Comparison of ENCODE assay signal across 35 cellular contexts in genomic region chr6:148681666-148682065, GRCh38.
"Had no signal": no experiment of that assay in that cellular context is flagged by ENCODE, and none has a peak within 500 bp of the region (broad histone marks: within the 10 kb centered on the region; RNA-seq: fewer than 3 reads in every experiment).

No MANE protein-coding gene starts in this region.

- DNase-seq: activated CD4-positive, alpha-beta T cell treated with anti-CD3 and anti-CD28 coated beads for 48 hours; activated CD4-positive, alpha-beta T cell treated with anti-CD3 and anti-CD28 coated beads, Interleukin-2, amount 50 U/mL, for 48 hours; activated CD8-positive, alpha-beta memory T cell treated with anti-CD3 and anti-CD28 coated beads, Interleukin-2, amount 50 U/mL, for 48 hours; activated gamma-delta T cell; activated naive CD4-positive, alpha-beta T cell treated with anti-CD3 and anti-CD28 coated beads, Interleukin-2, amount 10 ng/mL, durations not matched to agents 7 days and 5 days; activated naive CD8-positive, alpha-beta T cell treated with anti-CD3 and anti-CD28 coated beads, Interleukin-2, amount 10 ng/mL, durations not matched to agents 7 days and 5 days; activated T-cell treated with anti-CD3 and anti-CD28 coated beads, Interleukin-2, amount 50 U/mL, for 24 hours; amniotic stem cell; caudate nucleus; effector CD4-positive, alpha-beta T cell; head of caudate nucleus; hippocampal formation; immature natural killer cell; kidney; left colon; mammary epithelial cell; nephron progenitor cell; retina; sigmoid colon; stimulated activated CD4-positive, alpha-beta T cell treated with anti-CD3 and anti-CD28 coated beads, Interleukin-1b, Interleukin-23, amount 100 ng/mL, for 48 hours; stimulated activated CD4-positive, alpha-beta T cell treated with anti-CD3 and anti-CD28 coated beads, Interleukin-4, amount 100 ng/mL, for 4 hours; stimulated activated CD8-positive, alpha-beta memory T cell treated with anti-CD3 and anti-CD28 coated beads, Interleukin-4, amount 100 ng/mL, for 48 hours; stimulated activated naive B cell treated with anti-CD40 and anti-IgM and Interleukin-4, amounts not matched to agents 10 μg/mL and 1 μg/mL and 100 μg/mL, for 72 hours; stomach; T-helper 1 cell; thyroid gland; upper lobe of left lung had no signal

- H3K4me1 Mint-ChIP-seq: activated naive CD4-positive, alpha-beta T cell treated with anti-CD3 and anti-CD28 coated beads, Interleukin-2, amount 10 ng/mL, durations not matched to agents 7 days and 5 days; nephron progenitor cell had no signal

- H3K4me3 Mint-ChIP-seq: activated naive CD4-positive, alpha-beta T cell treated with anti-CD3 and anti-CD28 coated beads, Interleukin-2, amount 10 ng/mL, durations not matched to agents 7 days and 5 days; activated naive CD8-positive, alpha-beta T cell treated with anti-CD3 and anti-CD28 coated beads, Interleukin-2, amount 10 ng/mL, durations not matched to agents 7 days and 5 days; activated T-cell treated with anti-CD3 and anti-CD28 coated beads, Interleukin-2, amount 50 U/mL, for 24 hours; immature natural killer cell; nephron progenitor cell; stimulated activated naive B cell treated with anti-CD40 and anti-IgM and Interleukin-4, amounts not matched to agents 10 μg/mL and 1 μg/mL and 100 μg/mL, for 72 hours; T-helper 2 cell treated with Interferon-gamma antibody and Interleukin-4, amounts not matched to agents 5 μg/mL and 100 μg/mL, for 36 hours had no signal

- H3K4me2 ChIP-seq: smooth muscle cell had no signal

- H3K27me3 ChIP-seq: esophagus muscularis mucosa, neutrophil, sigmoid colon, stomach, thyroid gland, upper lobe of left lung, vagina had no signal

- H3K4me3 ChIP-seq: esophagus muscularis mucosa, sigmoid colon, smooth muscle cell, stomach, thyroid gland, upper lobe of left lung, vagina had no signal

- H3K9me3 ChIP-seq: esophagus muscularis mucosa, neutrophil, sigmoid colon, stomach, thyroid gland, upper lobe of left lung, vagina had no signal

- H3K9me3 Mint-ChIP-seq: activated naive CD4-positive, alpha-beta T cell treated with anti-CD3 and anti-CD28 coated beads, Interleukin-2, amount 10 ng/mL, durations not matched to agents 7 days and 5 days; activated naive CD8-positive, alpha-beta T cell treated with anti-CD3 and anti-CD28 coated beads, Interleukin-2, amount 10 ng/mL, durations not matched to agents 7 days and 5 days; activated T-cell treated with anti-CD3 and anti-CD28 coated beads, Interleukin-2, amount 50 U/mL, for 24 hours; immature natural killer cell had no signal

- H3K36me3 Mint-ChIP-seq: activated naive CD4-positive, alpha-beta T cell treated with anti-CD3 and anti-CD28 coated beads, Interleukin-2, amount 10 ng/mL, durations not matched to agents 7 days and 5 days; activated naive CD8-positive, alpha-beta T cell treated with anti-CD3 and anti-CD28 coated beads, Interleukin-2, amount 10 ng/mL, durations not matched to agents 7 days and 5 days; immature natural killer cell had no signal

- H3K36me3 ChIP-seq: esophagus muscularis mucosa, neutrophil, sigmoid colon, stomach, thyroid gland, upper lobe of left lung, vagina had no signal

- H3K27ac ChIP-seq: esophagus muscularis mucosa, neutrophil, sigmoid colon, stomach, thyroid gland, upper lobe of left lung, vagina, VCaP had no signal

- H3K27me3 Mint-ChIP-seq: activated naive CD4-positive, alpha-beta T cell treated with anti-CD3 and anti-CD28 coated beads, Interleukin-2, amount 10 ng/mL, durations not matched to agents 7 days and 5 days; activated naive CD8-positive, alpha-beta T cell treated with anti-CD3 and anti-CD28 coated beads, Interleukin-2, amount 10 ng/mL, durations not matched to agents 7 days and 5 days; progenitor cell of endocrine pancreas; stimulated activated naive B cell treated with anti-CD40 and anti-IgM and Interleukin-4, amounts not matched to agents 10 μg/mL and 1 μg/mL and 100 μg/mL, for 72 hours had no signal

- H3K27ac Mint-ChIP-seq: activated naive CD4-positive, alpha-beta T cell treated with anti-CD3 and anti-CD28 coated beads, Interleukin-2, amount 10 ng/mL, durations not matched to agents 7 days and 5 days; activated naive CD8-positive, alpha-beta T cell treated with anti-CD3 and anti-CD28 coated beads, Interleukin-2, amount 10 ng/mL, durations not matched to agents 7 days and 5 days; activated T-cell treated with anti-CD3 and anti-CD28 coated beads, Interleukin-2, amount 50 U/mL, for 24 hours; immature natural killer cell; nephron progenitor cell; progenitor cell of endocrine pancreas; stimulated activated naive B cell treated with anti-CD40 and anti-IgM and Interleukin-4, amounts not matched to agents 10 μg/mL and 1 μg/mL and 100 μg/mL, for 72 hours; T-helper 2 cell treated with Interferon-gamma antibody and Interleukin-4, amounts not matched to agents 5 μg/mL and 100 μg/mL, for 36 hours had no signal

- ATAC-seq: activated CD4-positive, CD25-positive, alpha-beta regulatory T cell treated with anti-CD3 and anti-CD28 coated beads, Interleukin-2, amount 50 U/mL, for 24 hours; left colon; stimulated activated naive B cell treated with anti-CD40 and anti-IgM and Interleukin-4, amounts not matched to agents 10 μg/mL and 1 μg/mL and 100 μg/mL, for 72 hours had no signal

- H3K4me1 ChIP-seq: esophagus muscularis mucosa, sigmoid colon, stomach, thyroid gland, upper lobe of left lung, vagina had no signal
